14 cellular contexts compared by ENCODE assay signal in the genomic region with DNA sequence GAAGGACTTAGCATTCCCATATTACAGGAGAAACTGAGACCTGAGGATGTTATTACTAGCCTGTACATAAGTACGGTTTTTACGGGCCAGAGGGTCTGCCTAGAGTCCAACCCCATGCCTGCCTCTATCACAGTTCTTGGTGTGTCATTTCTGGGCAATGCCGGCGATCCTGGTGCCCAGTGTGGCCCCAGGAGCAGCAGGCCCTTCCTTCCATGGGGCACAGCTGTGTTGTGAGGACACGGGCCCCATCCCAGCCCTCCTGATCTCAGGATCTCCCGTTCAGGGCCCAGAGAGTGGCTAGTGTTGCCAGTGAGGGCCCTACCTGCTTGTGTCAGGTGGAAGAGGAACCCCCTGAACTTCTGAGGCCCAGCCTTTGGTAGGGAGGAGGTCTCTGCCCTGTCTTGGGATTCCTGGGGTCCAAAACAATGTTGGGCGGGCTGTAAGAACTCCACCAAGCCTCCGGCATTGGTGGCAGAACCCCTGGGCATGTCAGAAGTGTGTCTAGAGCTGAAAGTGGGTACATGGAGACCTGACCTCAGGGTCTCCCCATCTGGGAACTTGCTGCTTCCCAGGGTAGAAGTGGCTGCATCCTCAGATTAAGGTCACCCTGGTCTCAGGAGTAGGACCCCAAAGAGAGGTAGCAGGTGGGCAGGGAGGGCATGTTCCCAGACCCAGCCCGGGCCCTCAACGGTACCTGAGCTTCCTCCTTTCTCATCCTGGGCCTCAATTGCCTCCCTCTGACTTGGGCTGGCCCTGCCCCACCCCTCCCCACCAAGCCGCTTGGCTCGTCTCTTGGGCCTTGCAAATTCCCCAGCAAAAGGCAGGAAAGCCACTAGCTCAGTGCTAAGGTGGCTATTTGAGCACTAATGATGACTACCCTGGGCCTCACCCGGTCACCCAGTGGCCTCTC.
DNase-seq lines count a peak whose midpoint lies in the region; ATAC-seq and TF ChIP-seq lines count a peak whose summit lies in the region.
"Had no signal": no experiment of that assay in that cellular context is flagged by ENCODE, and none has a peak within 500 bp of the region (broad histone marks: within the 10 kb centered on the region; RNA-seq: fewer than 3 reads in every experiment).

No MANE protein-coding gene starts in this region.

- H2AFZ ChIP-seq in mesenchymal stem cell (ENCODE audit: low read depth, low read length) = no peak overlapping the region

- H3K4me3 ChIP-seq in right atrium auricular region = no peak overlapping the region
- no peak overlapping the region for H3K4me3 ChIP-seq in mesenchymal stem cell (ENCODE audit: insufficient read depth in 1 of 2, low read depth in 1 of 2, low read length in 2 of 2)
- no peak overlapping the region for H3K4me3 ChIP-seq in upper lobe of right lung
- H3K4me3 ChIP-seq: ascending aorta, transverse colon had no signal

- peak; percentile 49 for DNase-seq in right atrium auricular region (ENCODE audit: low spot score)
- no peak for DNase-seq in left cardiac atrium
- peak; percentile 1 for DNase-seq in activated T-cell treated with anti-CD3 and anti-CD28 coated beads, Interleukin-2, amount 50 U/mL, for 4 hours
- DNase-seq in mesenchymal stem cell = no peak
- peak; percentile 51 for DNase-seq in upper lobe of right lung
- no peak for DNase-seq in NCI-H2107 treated with DMSO at 0.1 percent for 48 hours (lab: John Stamatoyannopoulos, UW; ENCODE audit: unreplicated experiment)
- DNase-seq in NOMO-1 treated with dmso at 0.1 percent for 144 hours (lab: John Stamatoyannopoulos, UW; ENCODE audit: unreplicated experiment) = no peak
- DNase-seq: Kasumi-1, NCI-H1436, NCI-H446 treated with DMSO at 0.1 percent for 48 hours, transverse colon had no signal

- H3K4me2 ChIP-seq in mesenchymal stem cell (ENCODE audit: low read length, poor library complexity, severe bottlenecking) = no peak overlapping the region

- H3K18ac ChIP-seq in mesenchymal stem cell (ENCODE audit: low read depth in 1 of 2, low read length in 2 of 2) = no peak overlapping the region

- ATAC-seq in left cardiac atrium (no peak), upper lobe of right lung (no peak), HG03457 (IDR thresholded peaks at IDR 0.05; ENCODE audit: unreplicated experiment) (no peak)
- no peak for ATAC-seq in activated T-cell treated with anti-CD3 and anti-CD28 coated beads, Interleukin-2, amount 50 U/mL, for 4 hours
- ATAC-seq: SK-N-SH treated with all-trans-retinoic acid at 6 μM for 48 hours had no signal

- H2BK15ac ChIP-seq in mesenchymal stem cell (ENCODE audit: low read depth, poor library complexity, severe bottlenecking) = no peak overlapping the region

- H3K27me3 ChIP-seq in right atrium auricular region (no peaks in the 10 kb centered on the region), mesenchymal stem cell (ENCODE audit: control insufficient read depth in 1 of 2, insufficient read depth in 1 of 2, low read length in 2 of 2) (peaks cover 0 to 28% of the 10 kb centered on the region in 2 experiments), upper lobe of right lung (no peaks in the 10 kb centered on the region)
- H3K27me3 ChIP-seq: ascending aorta, transverse colon had no signal

- no peak overlapping the region for H3K23ac ChIP-seq in mesenchymal stem cell (ENCODE audit: low read length in 2 of 2)

- H3K4me1 ChIP-seq in right atrium auricular region (peaks cover 0 to 24% of the 10 kb centered on the region in 2 donors), mesenchymal stem cell (ENCODE audit: control insufficient read depth, insufficient read depth, low read depth, low read length) (peaks cover 39% of the 10 kb centered on the region), upper lobe of right lung (peaks cover 16% of the 10 kb centered on the region)

- no peak overlapping the region for H4K91ac ChIP-seq in mesenchymal stem cell (ENCODE audit: low read length)

- H3K4me1 Mint-ChIP-seq in activated T-cell treated with anti-CD3 and anti-CD28 coated beads, Interleukin-2, amount 50 U/mL, for 4 hours (ENCODE audit: low read depth) = peaks cover 15% of the 10 kb centered on the region

- no peak overlapping the region for H2BK120ac ChIP-seq in mesenchymal stem cell (ENCODE audit: low read depth, low read length)

- H3K36me3 ChIP-seq in right atrium auricular region (no peaks in the 10 kb centered on the region), mesenchymal stem cell (ENCODE audit: control insufficient read depth in 1 of 2, insufficient read depth in 2 of 2, low read depth in 1 of 2, low read length in 2 of 2) (no peaks in the 10 kb centered on the region), upper lobe of right lung (no peaks in the 10 kb centered on the region)
- H3K36me3 ChIP-seq: ascending aorta, transverse colon had no signal

- H4K8ac ChIP-seq in mesenchymal stem cell (ENCODE audit: low read length) = no peak overlapping the region

- H2BK5ac ChIP-seq in mesenchymal stem cell (ENCODE audit: low read depth, low read length, poor library complexity, severe bottlenecking) = no peak overlapping the region

- no peaks in the 10 kb centered on the region for H3K9me3 Mint-ChIP-seq in activated T-cell treated with anti-CD3 and anti-CD28 coated beads, Interleukin-2, amount 50 U/mL, for 4 hours

- H3K4me3 Mint-ChIP-seq in activated T-cell treated with anti-CD3 and anti-CD28 coated beads, Interleukin-2, amount 50 U/mL, for 4 hours = no peak overlapping the region

- no peaks in the 10 kb centered on the region for H3K9me3 ChIP-seq in right atrium auricular region
- H3K9me3 ChIP-seq in mesenchymal stem cell (ENCODE audit: control insufficient read depth, low read length) = no peaks in the 10 kb centered on the region
- H3K9me3 ChIP-seq in upper lobe of right lung = no peaks in the 10 kb centered on the region
- H3K9me3 ChIP-seq: ascending aorta, transverse colon had no signal

- TF ChIP-seq CTCF in right atrium auricular region (IDR thresholded peaks at IDR 0.05) (no peak), upper lobe of right lung (IDR thresholded peaks at IDR 0.05) (no peak)

- no peak overlapping the region for H3K27ac ChIP-seq in right atrium auricular region
- no peak overlapping the region for H3K27ac ChIP-seq in mesenchymal stem cell (ENCODE audit: low read length, poor library complexity, severe bottlenecking)
- no peak overlapping the region for H3K27ac ChIP-seq in upper lobe of right lung
- H3K27ac ChIP-seq: ascending aorta, transverse colon had no signal

- H3K14ac ChIP-seq in mesenchymal stem cell (ENCODE audit: low read length in 2 of 2) = no peak overlapping the region

- WGBS in mesenchymal stem cell = 94% methylated on average over 13 of the region's 13 CpGs

- no peak overlapping the region for H2BK12ac ChIP-seq in mesenchymal stem cell (ENCODE audit: low read length in 2 of 2)

- H3K27me3 Mint-ChIP-seq in activated T-cell treated with anti-CD3 and anti-CD28 coated beads, Interleukin-2, amount 50 U/mL, for 4 hours (ENCODE audit: low read depth) = no peaks in the 10 kb centered on the region

- intact Hi-C loops in left cardiac atrium (cut with DNase I) = no loop called here
- intact Hi-C loops in upper lobe of right lung (cut with DNase I) = no loop called here

- peaks cover 5% of the 10 kb centered on the region for H3K36me3 Mint-ChIP-seq in activated T-cell treated with anti-CD3 and anti-CD28 coated beads, Interleukin-2, amount 50 U/mL, for 4 hours (ENCODE audit: insufficient read depth)

- H3K79me1 ChIP-seq in mesenchymal stem cell (replicated peaks; ENCODE audit: low read length, poor library complexity, severe bottlenecking) = no peaks in the 10 kb centered on the region

- peak overlapping the region; percentile 34 for H2AK5ac ChIP-seq in mesenchymal stem cell (ENCODE audit: low read length, severe bottlenecking)

- peak overlapping the region in 1 of 2 experiments; percentile 5 for H3K4ac ChIP-seq in mesenchymal stem cell (ENCODE audit: low read depth in 1 of 2, low read length in 2 of 2)

- H3K9ac ChIP-seq in mesenchymal stem cell (ENCODE audit: low read length) = no peak overlapping the region

Comparison
In these comparisons a context has a peak if more than half of its experiments do, and no peak if none do; other contexts are left out.
1. DNase-seq: peak in right atrium auricular region (single experiment), activated T-cell treated with anti-CD3 and anti-CD28 coated beads, Interleukin-2, amount 50 U/mL, for 4 hours (single experiment) and upper lobe of right lung (single experiment); none in left cardiac atrium (single experiment), mesenchymal stem cell (single experiment), NCI-H2107 treated with DMSO at 0.1 percent for 48 hours (single experiment) and NOMO-1 treated with dmso at 0.1 percent for 144 hours (single experiment).